In genomic region chr5:139361821-139362429, GRCh38 we compare ENCODE assay signal across 16 cellular contexts. TPM values are rescaled to one million over a fixed set of nuclear protein-coding genes. Genes with fewer than 3 reads are reported as not detected.
"Had no signal": no experiment of that assay in that cellular context is flagged by ENCODE, and none has a peak within 500 bp of the region (broad histone marks: within the 10 kb centered on the region; RNA-seq: fewer than 3 reads in every experiment).

No MANE protein-coding gene starts in this region.

- H3K4me3 ChIP-seq: lower lobe of right lung, tibial nerve had no signal

- H3K9me3 Mint-ChIP-seq: activated B cell treated with CpG ODN at 0.5 μM for 24 hours; activated CD4-positive, alpha-beta T cell treated with anti-CD3 and anti-CD28 coated beads, Interleukin-2, amount 10 ng/mL, durations not matched to agents 7 days and 5 days; activated naive CD4-positive, alpha-beta T cell treated with anti-CD3 and anti-CD28 coated beads for 36 hours; stimulated activated naive CD8-positive, alpha-beta T cell treated with anti-CD3 and anti-CD28 coated beads, Interleukin-15, Interleukin-2, amounts not matched to agents 100 ng/mL and 50 ng/mL, for 24 hours had no signal

- H3K9me3 ChIP-seq: lower lobe of right lung, tibial nerve had no signal

- H3K27ac ChIP-seq: lower lobe of right lung, tibial nerve had no signal

- H3K27me3 Mint-ChIP-seq: activated B cell treated with CpG ODN at 0.5 μM for 24 hours; activated CD4-positive, alpha-beta T cell treated with anti-CD3 and anti-CD28 coated beads, Interleukin-2, amount 10 ng/mL, durations not matched to agents 7 days and 5 days; stimulated activated naive CD8-positive, alpha-beta T cell treated with anti-CD3 and anti-CD28 coated beads, Interleukin-15, Interleukin-2, amounts not matched to agents 100 ng/mL and 50 ng/mL, for 24 hours had no signal

- H3K4me1 Mint-ChIP-seq: nephron progenitor cell had no signal

- DNase-seq: activated B cell treated with CpG ODN at 0.5 μM for 24 hours; activated CD4-positive, alpha-beta T cell treated with anti-CD3 and anti-CD28 coated beads, Interleukin-2, amount 10 ng/mL, durations not matched to agents 7 days and 5 days; activated naive CD4-positive, alpha-beta T cell treated with anti-CD3 and anti-CD28 coated beads for 36 hours; aorta; cortex of kidney; hypothalamus; islet precursor cell; lower lobe of right lung; nephron progenitor cell; nucleus accumbens; stimulated activated CD4-positive, alpha-beta T cell treated with anti-CD3 and anti-CD28 coated beads, Interleukin-12 subunit alpha, Interleukin-12 subunit beta, amount 100 ng/mL, for 4 hours; stimulated activated CD4-positive, alpha-beta T cell treated with anti-CD3 and anti-CD28 coated beads, Interleukin-1b, Interleukin-23, amount 100 ng/mL, for 48 hours had no signal

- H3K4me3 Mint-ChIP-seq: activated B cell treated with CpG ODN at 0.5 μM for 24 hours; activated CD4-positive, alpha-beta T cell treated with anti-CD3 and anti-CD28 coated beads, Interleukin-2, amount 10 ng/mL, durations not matched to agents 7 days and 5 days; activated naive CD4-positive, alpha-beta T cell treated with anti-CD3 and anti-CD28 coated beads for 36 hours; nephron progenitor cell; stimulated activated naive CD8-positive, alpha-beta T cell treated with anti-CD3 and anti-CD28 coated beads, Interleukin-15, Interleukin-2, amounts not matched to agents 100 ng/mL and 50 ng/mL, for 24 hours had no signal

- H3K27ac Mint-ChIP-seq: activated B cell treated with CpG ODN at 0.5 μM for 24 hours; activated CD4-positive, alpha-beta T cell treated with anti-CD3 and anti-CD28 coated beads, Interleukin-2, amount 10 ng/mL, durations not matched to agents 7 days and 5 days; activated naive CD4-positive, alpha-beta T cell treated with anti-CD3 and anti-CD28 coated beads for 36 hours; nephron progenitor cell; stimulated activated naive CD8-positive, alpha-beta T cell treated with anti-CD3 and anti-CD28 coated beads, Interleukin-15, Interleukin-2, amounts not matched to agents 100 ng/mL and 50 ng/mL, for 24 hours had no signal

RNA-seq across cellular contexts. Expression of gene SLC23A1, which starts 21.2 kb away (rescaled TPM):
- total RNA-seq: aorta, frontal cortex, tibial nerve had no signal

RNA-seq across cellular contexts. Expression of gene MZB1, which starts 27.8 kb away (rescaled TPM):
- total RNA-seq: frontal cortex, renal cortical epithelial cell had no signal
